In genomic region chr9:88998506-88998905, GRCh38 we compare ENCODE assay signal across 14 cellular contexts. TPM values are rescaled to one million over a fixed set of nuclear protein-coding genes. Genes with fewer than 3 reads are reported as not detected.
A peak's percentile ranks its signal among the peaks of the same experiment; 100 is the strongest.
DNase-seq lines count a peak whose midpoint lies in the region; TF ChIP-seq lines count a peak whose summit lies in the region.
"Had no signal": no experiment of that assay in that cellular context is flagged by ENCODE, and none has a peak within 500 bp of the region (broad histone marks: within the 10 kb centered on the region; RNA-seq: fewer than 3 reads in every experiment).

No MANE protein-coding gene starts in this region.

- TF ChIP-seq POLR2A in Peyer's patch (IDR thresholded peaks at IDR 0.05) (no peak), breast epithelium (IDR thresholded peaks at IDR 0.05) (no peak)

- H3K9ac ChIP-seq in rectal smooth muscle tissue (ENCODE audit: low read length): no peak overlapping the region
- H3K9ac ChIP-seq: BLaER1 treated with 17β-estradiol and CSF1 and Interleukin-3, amounts not matched to agents 10 nM and 100 nM had no signal

- in situ Hi-C loops in Caki2 (cut with HindIII; ENCODE audit: low pct_unique_long_range_greater_than_20kb, low sequenced_read_pairs): no loop called here

- H3K27me3 ChIP-seq in Peyer's patch (no peaks in the 10 kb centered on the region), esophagus (ENCODE audit: control insufficient read depth in 1 of 2, insufficient read depth in 2 of 2, low read length in 2 of 2) (no peaks in the 10 kb centered on the region), rectal smooth muscle tissue (ENCODE audit: control insufficient read depth, insufficient read depth, low read length) (peaks cover 3% of the 10 kb centered on the region), breast epithelium (no peaks in the 10 kb centered on the region)
- H3K27me3 ChIP-seq: pancreas had no signal

- H3K36me3 ChIP-seq in Peyer's patch (no peaks in the 10 kb centered on the region), esophagus (ENCODE audit: control insufficient read depth in 2 of 2, insufficient read depth in 2 of 2, low read length in 1 of 2) (no peaks in the 10 kb centered on the region), rectal smooth muscle tissue (ENCODE audit: control insufficient read depth, insufficient read depth, low read length) (no peaks in the 10 kb centered on the region), breast epithelium (no peaks in the 10 kb centered on the region)
- H3K36me3 ChIP-seq: pancreas had no signal

- H3K27ac ChIP-seq in Peyer's patch (peak overlapping the region in 3 of 4 donors; percentile 3 to 69 (median 9)), esophagus (ENCODE audit: low read depth in 2 of 2, low read length in 1 of 2) (peak overlapping the region; percentile 63 to 79), rectal smooth muscle tissue (ENCODE audit: low read depth, low read length) (peak overlapping the region; percentile 60), breast epithelium (peak overlapping the region in 1 of 2 donors; percentile 48)
- H3K27ac ChIP-seq: BLaER1 treated with 17β-estradiol and CSF1 and Interleukin-3, amounts not matched to agents 10 nM and 100 nM; pancreas had no signal

- no peaks in the 10 kb centered on the region for H3K9me3 ChIP-seq in Peyer's patch
- no peaks in the 10 kb centered on the region for H3K9me3 ChIP-seq in esophagus (ENCODE audit: control insufficient read depth in 2 of 2, insufficient read depth in 1 of 2, low read depth in 1 of 2, low read length in 1 of 2)
- no peaks in the 10 kb centered on the region for H3K9me3 ChIP-seq in breast epithelium
- H3K9me3 ChIP-seq: BLaER1 treated with 17β-estradiol and CSF1 and Interleukin-3, amounts not matched to agents 10 nM and 100 nM; pancreas had no signal

- H3K4me3 ChIP-seq in Peyer's patch (no peak overlapping the region), esophagus (ENCODE audit: low read depth in 1 of 2, low read length in 2 of 2) (no peak overlapping the region), rectal smooth muscle tissue (ENCODE audit: low read length) (no peak overlapping the region), breast epithelium (no peak overlapping the region)
- H3K4me3 ChIP-seq: BLaER1 treated with 17β-estradiol and CSF1 and Interleukin-3, amounts not matched to agents 10 nM and 100 nM; pancreas had no signal

- H3K4me1 ChIP-seq in Peyer's patch (peaks cover 0 to 13% (median 0%) of the 10 kb centered on the region in 4 donors), esophagus (ENCODE audit: control insufficient read depth in 2 of 2, insufficient read depth in 2 of 2, low read length in 1 of 2) (peaks cover 3 to 7% of the 10 kb centered on the region in 2 donors), rectal smooth muscle tissue (ENCODE audit: control insufficient read depth, insufficient read depth, low read length) (peaks cover 42% of the 10 kb centered on the region), breast epithelium (peaks cover 3 to 9% of the 10 kb centered on the region in 2 donors)

- DNase-seq in Caki2 (ENCODE audit: low read depth) (peak; percentile 59), Peyer's patch (no peak), breast epithelium (ENCODE audit: low spot score in 2 of 2) (no peak), NCI-H526 treated with DMSO at 0.1 percent for 48 hours (lab: John Stamatoyannopoulos, UW) (no peak), posterior cingulate gyrus (no peak)
- DNase-seq in stimulated activated naive CD4-positive, alpha-beta T cell (lab: John Stamatoyannopoulos, UW): no peak
- DNase-seq: activated naive CD8-positive, alpha-beta T cell treated with anti-CD3 and anti-CD28 coated beads for 36 hours; dermis blood vessel endothelial cell; immature natural killer cell; NCI-H1048 had no signal

- intact Hi-C loops in breast epithelium (cut with DNase I; ENCODE audit: low total_unique reads) (no loop called here), posterior cingulate gyrus (cut with DNase I) (no loop called here)

- TF ChIP-seq CTCF in Peyer's patch (IDR thresholded peaks at IDR 0.05) (no peak), breast epithelium (IDR thresholded peaks at IDR 0.05) (no peak)

- WGBS in esophagus, 2 donors: 11 to 14% methylated on average over 2 of the region's 2 CpGs

RNA-seq across cellular contexts. Expression of gene S1PR3, which starts 7.2 kb away (rescaled TPM):
- 8.8 and 15.2 TPM in 2 replicates for total RNA-seq in Caki2 (2014; rRNA removed; shearing (Covaris generic); ENCODE audit: low replicate concordance)
- 1 to 10 TPM; 1.9 to 6.7 (median 4.3) TPM for total RNA-seq in Peyer's patch
- polyA plus RNA-seq in esophagus: 1 to 10 TPM; 3.2 to 6.7 TPM
- 10 to 100 TPM; 16.6 to 27.7 (median 18.7) TPM for total RNA-seq in breast epithelium
